26 cellular contexts compared by ENCODE assay signal in the genomic region with DNA sequence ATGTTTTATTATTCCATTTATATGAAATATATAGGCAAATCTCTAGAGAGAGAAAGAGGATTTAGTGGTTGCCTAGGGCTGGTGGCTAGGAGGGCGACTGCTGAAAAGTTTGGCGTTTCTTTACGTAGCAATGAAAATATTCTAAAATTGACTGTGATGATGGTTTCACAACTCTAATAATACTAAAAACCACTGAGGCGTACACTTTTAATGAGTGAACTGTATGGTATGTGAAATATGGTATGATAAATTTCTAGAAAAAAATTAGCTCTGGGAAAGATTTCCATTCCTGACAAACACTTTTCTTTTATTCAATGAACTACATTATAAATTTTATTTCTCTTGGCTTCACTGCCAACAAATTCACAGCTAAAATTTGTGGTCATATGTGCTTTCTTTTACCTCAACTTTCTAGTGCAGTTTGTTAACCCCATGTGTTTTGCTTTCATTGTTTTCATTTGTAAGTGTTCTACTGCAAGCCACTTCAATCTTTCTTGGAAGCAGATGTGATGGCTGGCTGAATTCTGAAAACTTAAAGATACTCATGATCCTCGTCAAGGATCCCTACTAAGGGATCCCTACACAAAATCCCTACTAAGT. TPM values are rescaled to one million over a fixed set of nuclear protein-coding genes. Genes with fewer than 3 reads are reported as not detected.
DNase-seq lines count a peak whose midpoint lies in the region; ATAC-seq and TF ChIP-seq lines count a peak whose summit lies in the region.
"Had no signal": no experiment of that assay in that cellular context is flagged by ENCODE, and none has a peak within 500 bp of the region (broad histone marks: within the 10 kb centered on the region; RNA-seq: fewer than 3 reads in every experiment).

No MANE protein-coding gene starts in this region.

- H3K4me3 Mint-ChIP-seq in chondrocyte (ENCODE audit: unreplicated experiment) = no peak overlapping the region
- H3K4me3 Mint-ChIP-seq: activated naive CD8-positive, alpha-beta T cell treated with anti-CD3 and anti-CD28 coated beads, Interleukin-2, amount 50 U/mL, for 24 hours had no signal

- TF ChIP-seq POLR2A in upper lobe of left lung (IDR thresholded peaks at IDR 0.05) = no peak
- TF ChIP-seq POLR2A in prostate gland (IDR thresholded peaks at IDR 0.05) = no peak

- DNase-seq in LHCN-M2 (ENCODE audit: low read depth) = peak; percentile 8
- DNase-seq in chondrocyte (ENCODE audit: low spot score) = no peak
- no peak for DNase-seq in osteoblast (ENCODE audit: insufficient read length, low spot score, missing footprints)
- DNase-seq in upper lobe of left lung = no peak
- no peak for DNase-seq in SHP77 (lab: John Stamatoyannopoulos, UW)
- no peak for DNase-seq in posterior cingulate gyrus
- DNase-seq in prostate gland (ENCODE audit: low spot score) = no peak
- DNase-seq: ACHN; activated CD4-positive, alpha-beta T cell treated with anti-CD3 and anti-CD28 coated beads for 1 hour; activated gamma-delta T cell; activated naive CD8-positive, alpha-beta T cell treated with anti-CD3 and anti-CD28 coated beads, Interleukin-2, amount 50 U/mL, for 24 hours; C1 segment of cervical spinal cord; Caco-2; dermis blood vessel endothelial cell; DMS79 treated with DMSO at 0.1 percent for 48 hours; heart left ventricle; left colon; mesendoderm; NCI-H1694; NCI-H2171 treated with DMSO at 0.1 percent for 48 hours; NCI-H526 had no signal

- H3K36me3 Mint-ChIP-seq in chondrocyte (ENCODE audit: low read depth) = peaks cover 3% of the 10 kb centered on the region

- no peak for ATAC-seq in upper lobe of left lung (ENCODE audit: low FRiP score in 2 of 2)
- ATAC-seq: activated naive CD8-positive, alpha-beta T cell treated with anti-CD3 and anti-CD28 coated beads, Interleukin-2, amount 50 U/mL, for 24 hours; heart left ventricle; left colon had no signal

- peaks cover 43% of the 10 kb centered on the region for H3K36me3 ChIP-seq in BLaER1
- H3K36me3 ChIP-seq in osteoblast (ENCODE audit: insufficient read depth, low read length) = peaks cover 6% of the 10 kb centered on the region
- H3K36me3 ChIP-seq in upper lobe of left lung = peaks cover 0 to 38% (median 12%) of the 10 kb centered on the region in 4 donors
- H3K36me3 ChIP-seq in prostate gland = no peaks in the 10 kb centered on the region

- H3K27me3 ChIP-seq in BLaER1 (no peaks in the 10 kb centered on the region), osteoblast (ENCODE audit: insufficient read depth, low read length) (no peaks in the 10 kb centered on the region), upper lobe of left lung (no peaks in the 10 kb centered on the region), prostate gland (replicated peaks; ENCODE audit: insufficient read depth) (no peaks in the 10 kb centered on the region)
- H3K27me3 ChIP-seq: cardiac muscle cell, heart left ventricle, neutrophil, SJSA1 had no signal

- H3K9ac ChIP-seq in BLaER1 = no peak overlapping the region

- H3K27ac ChIP-seq in BLaER1 (no peak overlapping the region), osteoblast (ENCODE audit: low read depth, low read length) (peak overlapping the region; percentile 46), upper lobe of left lung (no peak overlapping the region), prostate gland (no peak overlapping the region)
- H3K27ac ChIP-seq: cardiac muscle cell, heart left ventricle, neutrophil, SJSA1, skin epidermis had no signal

- intact Hi-C loops in posterior cingulate gyrus (cut with DNase I) (no loop called here), prostate gland (cut with DNase I) (no loop called here)

- TF ChIP-seq EP300 in upper lobe of left lung (IDR thresholded peaks at IDR 0.05) = no peak

- H3K79me2 ChIP-seq in osteoblast (ENCODE audit: insufficient read depth, low read length) = peaks cover 47% of the 10 kb centered on the region

- no peaks in the 10 kb centered on the region for H3K27me3 Mint-ChIP-seq in chondrocyte (ENCODE audit: low read depth)
- H3K27me3 Mint-ChIP-seq: activated naive CD8-positive, alpha-beta T cell treated with anti-CD3 and anti-CD28 coated beads, Interleukin-2, amount 50 U/mL, for 24 hours had no signal

- no peak for TF ChIP-seq CTCF in chondrocyte (IDR thresholded peaks at IDR 0.05)
- no peak for TF ChIP-seq CTCF in osteoblast (IDR thresholded peaks at IDR 0.05; ENCODE audit: extremely low read depth, low read depth, low read length)
- TF ChIP-seq CTCF in upper lobe of left lung (IDR thresholded peaks at IDR 0.05) = no peak
- no peak for TF ChIP-seq CTCF in prostate gland (IDR thresholded peaks at IDR 0.05)

- peaks cover 28% of the 10 kb centered on the region for H4K20me1 ChIP-seq in BLaER1
- H4K20me1 ChIP-seq in osteoblast (ENCODE audit: insufficient read depth, low read length) = peaks cover 4% of the 10 kb centered on the region

- peaks cover 42% of the 10 kb centered on the region for H3K4me1 Mint-ChIP-seq in chondrocyte (ENCODE audit: low read depth)

- H3K9me3 ChIP-seq in BLaER1 (no peaks in the 10 kb centered on the region), osteoblast (ENCODE audit: low read depth, low read length) (no peaks in the 10 kb centered on the region), upper lobe of left lung (no peaks in the 10 kb centered on the region), prostate gland (no peaks in the 10 kb centered on the region)
- H3K9me3 ChIP-seq: Caco-2, heart left ventricle, neutrophil, SJSA1 had no signal

- no peaks in the 10 kb centered on the region for H3K9me3 Mint-ChIP-seq in chondrocyte (ENCODE audit: low read depth)
- H3K9me3 Mint-ChIP-seq: activated naive CD8-positive, alpha-beta T cell treated with anti-CD3 and anti-CD28 coated beads, Interleukin-2, amount 50 U/mL, for 24 hours had no signal

- H3K4me2 ChIP-seq in BLaER1 (0 out of 2 replicates have a peak overlapping the region, but pooled peaks have one; percentile 0), osteoblast (ENCODE audit: insufficient read depth, low read length) (peak overlapping the region; percentile 19)

- H2AFZ ChIP-seq in osteoblast (ENCODE audit: low read length) = no peak overlapping the region

- H3K4me1 ChIP-seq in BLaER1 (peaks cover 18% of the 10 kb centered on the region), osteoblast (ENCODE audit: insufficient read depth, low read length) (peaks cover 14% of the 10 kb centered on the region), upper lobe of left lung (peaks cover 0 to 3% (median 0%) of the 10 kb centered on the region in 4 donors), prostate gland (replicated peaks) (no peaks in the 10 kb centered on the region)
- H3K4me1 ChIP-seq: Caco-2, SJSA1 had no signal

- 94 to 97% methylated on average over 5 of the region's 5 CpGs for WGBS in upper lobe of left lung, 2 donors
- WGBS in prostate gland = 95% methylated on average over 5 of the region's 5 CpGs

- H3K4me3 ChIP-seq in BLaER1 (no peak overlapping the region), osteoblast (ENCODE audit: insufficient read depth, low read length) (no peak overlapping the region), upper lobe of left lung (no peak overlapping the region), prostate gland (no peak overlapping the region)
- H3K4me3 ChIP-seq: cardiac muscle cell, heart left ventricle, SJSA1, skin epidermis had no signal

- peak overlapping the region; percentile 76 for H3K27ac Mint-ChIP-seq in chondrocyte (ENCODE audit: unreplicated experiment)
- H3K27ac Mint-ChIP-seq: activated naive CD8-positive, alpha-beta T cell treated with anti-CD3 and anti-CD28 coated beads, Interleukin-2, amount 50 U/mL, for 24 hours had no signal

RNA-seq across cellular contexts. Expression of gene ZC3H13, which starts 11.1 kb away (rescaled TPM):
- total RNA-seq in LHCN-M2 (2014; rRNA removed) (13.0 and 15.4 TPM in 2 replicates), chondrocyte (38.8 to 45.0 TPM (median 39.6 TPM) in 3 replicates), osteoblast (19.5 and 22.1 TPM in 2 replicates), upper lobe of left lung (10 to 100 TPM; 23.6 to 71.2 (median 42.3) TPM), prostate gland (10 to 100 TPM; 24.4 to 26.9 TPM)
- polyA plus RNA-seq in LHCN-M2 (2012) = 12.0 TPM
